ENCODE assay signal across 29 cellular contexts in the genomic region with DNA sequence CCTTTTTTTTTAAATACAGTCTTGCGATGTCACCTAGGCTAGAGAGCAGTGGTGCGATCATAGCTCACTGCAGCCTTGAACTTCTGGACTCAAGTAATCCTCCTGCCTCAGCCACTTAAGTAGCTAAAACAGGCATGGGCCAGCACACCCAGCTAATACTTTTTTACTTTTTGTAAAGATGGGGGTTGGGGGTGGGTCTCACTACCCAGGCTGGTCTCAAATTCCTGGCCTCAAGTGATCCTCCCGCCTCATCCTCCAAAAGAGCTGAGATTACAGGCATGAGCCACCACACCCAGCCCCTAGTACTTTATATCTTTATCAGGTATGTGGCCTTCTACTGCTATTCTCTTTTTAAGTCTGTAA.
"Had no signal": no experiment of that assay in that cellular context is flagged by ENCODE, and none has a peak within 500 bp of the region (broad histone marks: within the 10 kb centered on the region; RNA-seq: fewer than 3 reads in every experiment).

No MANE protein-coding gene starts in this region.

- H3K36me3 ChIP-seq: left lung, lower lobe of right lung, pancreas, prostate gland, sigmoid colon, spleen, suprapubic skin, thoracic aorta, tibial artery, vagina had no signal

- DNase-seq: hypothalamus; immature natural killer cell; kidney; left colon; left lung; lower lobe of right lung; mammary epithelial cell; mesenchymal stem cell; naive thymus-derived CD8-positive, alpha-beta T cell; nucleus accumbens; pancreas; posterior cingulate gyrus; retina; right cardiac atrium; sigmoid colon; spleen; stimulated activated CD4-positive, alpha-beta T cell treated with anti-CD3 and anti-CD28 coated beads, Interleukin-4, amount 100 ng/mL, for 24 hours; stimulated activated naive CD4-positive, alpha-beta T cell; tibial artery had no signal

- H3K27ac ChIP-seq: left lung, lower lobe of right lung, prostate gland, sigmoid colon, suprapubic skin, thoracic aorta, tibial artery, vagina had no signal

- H3K9me3 Mint-ChIP-seq: immature natural killer cell; naive thymus-derived CD8-positive, alpha-beta T cell; stimulated activated effector memory CD8-positive, alpha-beta T cell treated with anti-CD3 and anti-CD28 coated beads, Interleukin-12 subunit alpha, Interleukin-12 subunit beta, amount 100 ng/mL, for 72 hours; stimulated activated naive CD8-positive, alpha-beta T cell treated with anti-CD3 and anti-CD28 coated beads, Interleukin-15, Interleukin-2, amounts not matched to agents 100 ng/mL and 50 ng/mL, for 24 hours had no signal

- H3K4me1 Mint-ChIP-seq: neural crest cell had no signal

- FAIRE-seq: kidney, pancreas, small intestine had no signal

- H3K4me1 ChIP-seq: prostate gland had no signal

- ATAC-seq: left lung; naive thymus-derived CD8-positive, alpha-beta T cell; right cardiac atrium; stimulated activated effector memory CD8-positive, alpha-beta T cell treated with anti-CD3 and anti-CD28 coated beads, Interleukin-12 subunit alpha, Interleukin-12 subunit beta, amount 100 ng/mL, for 72 hours had no signal

- H3K27me3 Mint-ChIP-seq: naive thymus-derived CD8-positive, alpha-beta T cell; stimulated activated naive CD8-positive, alpha-beta T cell treated with anti-CD3 and anti-CD28 coated beads, Interleukin-15, Interleukin-2, amounts not matched to agents 100 ng/mL and 50 ng/mL, for 24 hours; type B pancreatic cell had no signal

- H3K4me3 ChIP-seq: left lung, lower lobe of right lung, prostate gland, sigmoid colon, spleen, suprapubic skin, thoracic aorta, tibial artery, vagina had no signal

- H3K27me3 ChIP-seq: left lung, pancreas, sigmoid colon, spleen, suprapubic skin, tibial artery, vagina had no signal

- H3K27ac Mint-ChIP-seq: nephron; stimulated activated effector memory CD8-positive, alpha-beta T cell treated with anti-CD3 and anti-CD28 coated beads, Interleukin-12 subunit alpha, Interleukin-12 subunit beta, amount 100 ng/mL, for 72 hours; stimulated activated naive CD8-positive, alpha-beta T cell treated with anti-CD3 and anti-CD28 coated beads, Interleukin-15, Interleukin-2, amounts not matched to agents 100 ng/mL and 50 ng/mL, for 24 hours had no signal

- H3K36me3 Mint-ChIP-seq: immature natural killer cell; naive thymus-derived CD8-positive, alpha-beta T cell; stimulated activated effector memory CD8-positive, alpha-beta T cell treated with anti-CD3 and anti-CD28 coated beads, Interleukin-12 subunit alpha, Interleukin-12 subunit beta, amount 100 ng/mL, for 72 hours had no signal

- H3K9me3 ChIP-seq: left lung, lower lobe of right lung, pancreas, prostate gland, sigmoid colon, spleen, suprapubic skin, thoracic aorta, tibial artery, vagina had no signal

- H3K4me3 Mint-ChIP-seq: immature natural killer cell; naive thymus-derived CD8-positive, alpha-beta T cell; nephron; neural crest cell; stimulated activated effector memory CD8-positive, alpha-beta T cell treated with anti-CD3 and anti-CD28 coated beads, Interleukin-12 subunit alpha, Interleukin-12 subunit beta, amount 100 ng/mL, for 72 hours; stimulated activated naive CD8-positive, alpha-beta T cell treated with anti-CD3 and anti-CD28 coated beads, Interleukin-15, Interleukin-2, amounts not matched to agents 100 ng/mL and 50 ng/mL, for 24 hours; type B pancreatic cell had no signal
